Comparison of ENCODE assay signal across 9 cellular contexts in genomic region chr3:143445118-143445517, GRCh38.
DNase-seq lines count a peak whose midpoint lies in the region; ATAC-seq and TF ChIP-seq lines count a peak whose summit lies in the region.
"Had no signal": no experiment of that assay in that cellular context is flagged by ENCODE, and none has a peak within 500 bp of the region (broad histone marks: within the 10 kb centered on the region; RNA-seq: fewer than 3 reads in every experiment).

No MANE protein-coding gene starts in this region.

- H4K20me1 ChIP-seq in mammary epithelial cell (ENCODE audit: insufficient read depth, low read length) (no peaks in the 10 kb centered on the region), hepatocyte (ENCODE audit: insufficient read depth, poor library complexity, severe bottlenecking) (no peaks in the 10 kb centered on the region)

- no TSS peak for BruUV-seq in mammary epithelial cell (replicated peaks; lab: Mats Ljungman, UMichigan)

- H3K79me2 ChIP-seq in mammary epithelial cell (ENCODE audit: insufficient read depth, low read length): no peaks in the 10 kb centered on the region
- H3K79me2 ChIP-seq in hepatocyte: no peaks in the 10 kb centered on the region

- H3K36me3 ChIP-seq in mammary epithelial cell (ENCODE audit: insufficient read depth, low read length): no peaks in the 10 kb centered on the region
- no peaks in the 10 kb centered on the region for H3K36me3 ChIP-seq in hepatocyte (replicated peaks; ENCODE audit: insufficient read depth, low read depth)
- H3K36me3 ChIP-seq: neutrophil had no signal

- dilution Hi-C loops in mammary epithelial cell (cut with HindIII; ENCODE audit: low sequenced_read_pairs): no loop called here

- H3K9me2 ChIP-seq in hepatocyte (replicated peaks; ENCODE audit: insufficient read depth): no peaks in the 10 kb centered on the region

- H3K4me2 ChIP-seq in mammary epithelial cell (ENCODE audit: insufficient read depth, low read depth, low read length) (no peak overlapping the region), hepatocyte (no peak overlapping the region)

- DNase-seq in Daoy (ENCODE audit: low read depth) (peak; percentile 22), mammary epithelial cell (peak; percentile 82), NCI-H510A (lab: John Stamatoyannopoulos, UW) (no peak), NCI-H187 treated with DMSO at 0.1 percent for 48 hours (lab: John Stamatoyannopoulos, UW) (no peak), hepatocyte (ENCODE audit: low spot score) (no peak)

- CTCF ChIA-PET in mammary epithelial cell (lab: Charles Lee; ENCODE audit: low non-redundant PET): no interaction called here

- in situ Hi-C loops in mammary epithelial cell (cut with MboI; ENCODE audit: low sequenced_read_pairs in 2 of 2): loop anchor here in 1 of 2 donors (25.0 kb wide), 1 partner anchor 317 kb away; no protein-coding TSS in a partner anchor

- H3K4me3 ChIP-seq in mammary epithelial cell (replicated peaks in 1 of 3; ENCODE audit: insufficient read depth in 1 of 3, low read depth in 2 of 3, low read length in 3 of 3) (no peak overlapping the region), hepatocyte (no peak overlapping the region)

- peak; percentile 90 for ATAC-seq in GM19351 (IDR thresholded peaks at IDR 0.05; ENCODE audit: unreplicated experiment)
- peak; percentile 77 for ATAC-seq in HG03097 (IDR thresholded peaks at IDR 0.05; ENCODE audit: low FRiP score, unreplicated experiment)
- no peak for ATAC-seq in HG03139 (IDR thresholded peaks at IDR 0.05; ENCODE audit: unreplicated experiment)

- H3K4me1 ChIP-seq in mammary epithelial cell (ENCODE audit: insufficient read depth, low read length) (peaks cover 27% of the 10 kb centered on the region), hepatocyte (ENCODE audit: insufficient read depth) (no peaks in the 10 kb centered on the region)

- peak overlapping the region; percentile 76 for H2AFZ ChIP-seq in mammary epithelial cell (ENCODE audit: low read depth, low read length)
- no peak overlapping the region for H2AFZ ChIP-seq in hepatocyte

- intact Hi-C loops in mammary epithelial cell (cut with micrococcal nuclease): no loop called here

- H3K9me3 ChIP-seq in mammary epithelial cell (replicated peaks; ENCODE audit: insufficient read depth, low read length): no peaks in the 10 kb centered on the region
- no peaks in the 10 kb centered on the region for H3K9me3 ChIP-seq in hepatocyte (ENCODE audit: low read depth)
- H3K9me3 ChIP-seq: neutrophil had no signal

- WGBS in mammary epithelial cell (ENCODE audit: low coverage, missing lambda C conversion rate): 54% methylated on average over 2 of the region's 2 CpGs
- 83% methylated on average over 2 of the region's 2 CpGs for WGBS in hepatocyte (ENCODE audit: low lambda C conversion rate, missing lambda C conversion rate)

- TF ChIP-seq CTCF in mammary epithelial cell (conservative IDR thresholded peaks at IDR 0.05 in 1 of 2, IDR thresholded peaks at IDR 0.05 in 1 of 2; ENCODE audit: extremely low read depth in 1 of 2, insufficient read depth in 1 of 2, low read depth in 1 of 2, low read length in 2 of 2) (no peak), hepatocyte (IDR thresholded peaks at IDR 0.05; ENCODE audit: poor library complexity) (no peak)

- H3K27ac ChIP-seq in mammary epithelial cell (ENCODE audit: insufficient read depth, low read depth, low read length) (peak overlapping the region; percentile 91), hepatocyte (no peak overlapping the region)

- no peaks in the 10 kb centered on the region for H3K27me3 ChIP-seq in mammary epithelial cell (ENCODE audit: insufficient read depth, low read length)
- H3K27me3 ChIP-seq in hepatocyte: no peaks in the 10 kb centered on the region
- H3K27me3 ChIP-seq: neutrophil had no signal

- H3K9ac ChIP-seq in mammary epithelial cell (ENCODE audit: insufficient read depth, low read length): no peak overlapping the region

Comparison
In these comparisons a context has a peak if more than half of its experiments do, and no peak if none do; other contexts are left out.
1. DNase-seq: peak in Daoy (single experiment) and mammary epithelial cell (single experiment); none in NCI-H510A (single experiment), NCI-H187 treated with DMSO at 0.1 percent for 48 hours (single experiment) and hepatocyte (single experiment).